Comparison of ENCODE assay signal across 1 cellular context in genomic region chr1:54394104-54394503, GRCh38.
TF ChIP-seq lines count a peak whose summit lies in the region.

No MANE protein-coding gene starts in this region.

TF ChIP-seq in HepG2, 621 proteins besides CTCF, POLR2A, EP300 and RAD21:
- TF ChIP-seq ZNF557 (CRISPR knock-in tag; IDR thresholded peaks at IDR 0.05), result no peak
- TF ChIP-seq ZNF580 (CRISPR knock-in tag; IDR thresholded peaks at IDR 0.05; ENCODE audit: borderline replicate concordance, low read depth), result no peak
- no peak for TF ChIP-seq ZNF550 (CRISPR knock-in tag; IDR thresholded peaks at IDR 0.05; ENCODE audit: borderline replicate concordance)
- no peak for TF ChIP-seq ZNF335 (CRISPR knock-in tag; IDR thresholded peaks at IDR 0.05)
- TF ChIP-seq KLF15 (CRISPR knock-in tag; IDR thresholded peaks at IDR 0.05; ENCODE audit: borderline replicate concordance), result no peak
- TF ChIP-seq ZFYVE20 (CRISPR knock-in tag; IDR thresholded peaks at IDR 0.05; ENCODE audit: borderline replicate concordance, low read depth), result no peak
- no peak for TF ChIP-seq SNAPC4 (CRISPR knock-in tag; IDR thresholded peaks at IDR 0.05)
- no peak for TF ChIP-seq SMARCE1 (IDR thresholded peaks at IDR 0.05; ENCODE audit: borderline replicate concordance)
- TF ChIP-seq TRAFD1 (CRISPR knock-in tag; IDR thresholded peaks at IDR 0.05; ENCODE audit: borderline replicate concordance), result no peak
- TF ChIP-seq ZNF768 (CRISPR knock-in tag; IDR thresholded peaks at IDR 0.05), result no peak
- no peak for TF ChIP-seq KLF6 (CRISPR knock-in tag; IDR thresholded peaks at IDR 0.05)
- TF ChIP-seq ZNF883 (CRISPR knock-in tag; IDR thresholded peaks at IDR 0.05; ENCODE audit: not compliant biosample characterization), result no peak
- no peak for TF ChIP-seq FOXM1 (CRISPR knock-in tag; IDR thresholded peaks at IDR 0.05)
- TF ChIP-seq ZNF709 (CRISPR knock-in tag; IDR thresholded peaks at IDR 0.05), result no peak
- TF ChIP-seq MAF1 (CRISPR knock-in tag; IDR thresholded peaks at IDR 0.05; ENCODE audit: borderline replicate concordance), result no peak
- TF ChIP-seq SNAPC5 (CRISPR knock-in tag; IDR thresholded peaks at IDR 0.05; ENCODE audit: borderline replicate concordance), result no peak
- TF ChIP-seq ZNF710 (CRISPR knock-in tag; IDR thresholded peaks at IDR 0.05; ENCODE audit: borderline replicate concordance), result no peak
- no peak for TF ChIP-seq NKX3-1 (CRISPR knock-in tag; IDR thresholded peaks at IDR 0.05)
- TF ChIP-seq ZNF672 (CRISPR knock-in tag; IDR thresholded peaks at IDR 0.05), result no peak
- no peak for TF ChIP-seq NBN (conservative IDR thresholded peaks at IDR 0.05)
